7 cellular contexts compared by ENCODE assay signal in genomic region chr19:58380037-58380735, GRCh38. TPM values are rescaled to one million over a fixed set of nuclear protein-coding genes. Genes with fewer than 3 reads are reported as not detected.
DNase-seq lines count a peak whose midpoint lies in the region; ATAC-seq and TF ChIP-seq lines count a peak whose summit lies in the region.

No MANE protein-coding gene starts in this region.

- WGBS in psoas muscle, 3 donors: 3 to 5% (median 4%) methylated on average over 24 to 30 of the region's 30 CpGs

- H3K27ac ChIP-seq in RWPE2 (ENCODE audit: poor library complexity, severe bottlenecking): peak overlapping the region; percentile 42
- H3K27ac ChIP-seq in psoas muscle: peak overlapping the region; percentile 90

- ATAC-seq in GM21723 (IDR thresholded peaks at IDR 0.05; ENCODE audit: unreplicated experiment): peak; percentile 2
- ATAC-seq in RWPE2 (ENCODE audit: low read depth): no peak; the same call in 2 of the 3 replicates
- ATAC-seq in psoas muscle: no peak

- intact Hi-C loops in psoas muscle (cut with DNase I): no loop called here

- H3K27me3 ChIP-seq in RWPE2 (ENCODE audit: insufficient read depth, poor library complexity, severe bottlenecking) (no peaks in the 10 kb centered on the region), psoas muscle (ENCODE audit: insufficient read depth in 3 of 3, low read length in 2 of 3) (no peaks in the 10 kb centered on the region)

- DNase-seq in RWPE2 (ENCODE audit: low spot score) (no peak), fibroblast of mammary gland (ENCODE audit: low read depth) (peak; percentile 14), psoas muscle (peak in 1 of 2 donors; percentile 22), NCI-H446 treated with DMSO at 0.1 percent for 48 hours (lab: John Stamatoyannopoulos, UW) (no peak), AG08396 (ENCODE audit: low spot score) (no peak), COLO829 (ENCODE audit: low spot score) (no peak)

- H3K9me3 ChIP-seq in RWPE2 (ENCODE audit: severe bottlenecking) (no peaks in the 10 kb centered on the region), psoas muscle (no peaks in the 10 kb centered on the region)

- TF ChIP-seq CTCF in RWPE2 (IDR thresholded peaks at IDR 0.05; ENCODE audit: poor library complexity, severe bottlenecking) (no peak), fibroblast of mammary gland (conservative IDR thresholded peaks at IDR 0.05; ENCODE audit: control insufficient read depth, insufficient read depth, low read depth, low read length) (no peak), psoas muscle (IDR thresholded peaks at IDR 0.05) (no peak)

- H3K4me3 ChIP-seq in RWPE2 (ENCODE audit: severe bottlenecking) (peak overlapping the region; percentile 68), fibroblast of mammary gland (ENCODE audit: control insufficient read depth, low read depth, low read length) (peak overlapping the region; percentile 86), psoas muscle (peak overlapping the region; percentile 76)

- no peaks in the 10 kb centered on the region for H3K4me1 ChIP-seq in RWPE2 (ENCODE audit: insufficient read depth, poor library complexity, severe bottlenecking)
- peaks cover 22% of the 10 kb centered on the region for H3K4me1 ChIP-seq in psoas muscle

- H3K36me3 ChIP-seq in RWPE2 (ENCODE audit: low read depth) (no peaks in the 10 kb centered on the region), psoas muscle (ENCODE audit: insufficient read depth in 1 of 2, low read depth in 1 of 2) (no peaks in the 10 kb centered on the region)

RNA-seq across cellular contexts. Expression of gene ZNF837, which starts 0.6 kb away (rescaled TPM):
- total RNA-seq in psoas muscle: under 1 TPM; 0.10 to 0.34 (median 0.20) TPM
- under 1 TPM; 0.08 to 0.33 (median 0.24) TPM for polyA plus RNA-seq in psoas muscle

RNA-seq across cellular contexts. Expression of gene RPS5, which starts 6.9 kb away (rescaled TPM):
- 100 to 1,000 TPM; 513 to 839 (median 740) TPM for total RNA-seq in psoas muscle
- polyA plus RNA-seq in psoas muscle: 1,000 to 10,000 TPM; 1,118 to 2,384 (median 1,312) TPM

RNA-seq across cellular contexts. Expression of gene RNF225, which starts 15.3 kb away (rescaled TPM):
- total RNA-seq in psoas muscle: not detected
- not detected for polyA plus RNA-seq in psoas muscle

RNA-seq across cellular contexts. Expression of gene ZNF497, which starts 17.6 kb away (rescaled TPM):
- total RNA-seq in psoas muscle: under 1 TPM; 0.08 to 0.30 (median 0.18) TPM
- under 1 TPM; 0.13 to 0.43 (median 0.30) TPM for polyA plus RNA-seq in psoas muscle

RNA-seq across cellular contexts. Expression of gene A1BG, which starts 26.9 kb away (rescaled TPM):
- total RNA-seq in psoas muscle: 1 to 10 TPM; 1.6 to 5.4 (median 3.8) TPM
- polyA plus RNA-seq in psoas muscle: 10 to 100 TPM in 2 of 3 donors, 1 to 10 TPM in 1; 5.2 to 12.0 (median 10.0) TPM
